In genomic region chr6:152983637-152984386, GRCh38 we compare ENCODE assay signal across 8 cellular contexts.
DNase-seq lines count a peak whose midpoint lies in the region; ATAC-seq and TF ChIP-seq lines count a peak whose summit lies in the region.

No MANE protein-coding gene starts in this region.

- no peaks in the 10 kb centered on the region for H3K27me3 ChIP-seq in effector memory CD4-positive, alpha-beta T cell (replicated peaks; ENCODE audit: control insufficient read depth, insufficient read depth, low read length, poor library complexity, severe bottlenecking)

- H3K4me3 Mint-ChIP-seq in memory B cell: peak overlapping the region; percentile 91

- no peaks in the 10 kb centered on the region for H3K9me3 Mint-ChIP-seq in memory B cell

- H3K36me3 ChIP-seq in effector memory CD4-positive, alpha-beta T cell (ENCODE audit: control insufficient read depth, insufficient read depth, low read length): no peaks in the 10 kb centered on the region

- peaks cover 16% of the 10 kb centered on the region for H3K4me1 ChIP-seq in effector memory CD4-positive, alpha-beta T cell (ENCODE audit: control insufficient read depth, insufficient read depth, low read length, poor library complexity, severe bottlenecking)

- POLR2A ChIA-PET in AG04449 (lab: Yijun Ruan, JAX): interaction anchor here (1.2 to 1.7 kb wide), 2 partner anchors 16 to 18 kb away, joined by 3 to 10 read pairs; partner anchors contain the start of gene MTRF1L

- H3K27ac Mint-ChIP-seq in memory B cell: peak overlapping the region; percentile 91

- TF ChIP-seq CTCF in AG04449 (IDR thresholded peaks at IDR 0.05; ENCODE audit: insufficient read depth, low read length, missing control alignments): no peak

- CTCF ChIA-PET in AG04449 (lab: Yijun Ruan, JAX): interaction anchor here (0.7 to 1.5 kb wide), 4 partner anchors 11 to 42 kb away, joined by 3 to 4 read pairs (median 4); no protein-coding TSS in a partner anchor

- DNase-seq in AG04449 (ENCODE audit: low read depth, low spot score) (peak; percentile 12), NCI-H82 treated with DMSO at 0.1 percent for 48 hours (lab: John Stamatoyannopoulos, UW; ENCODE audit: unreplicated experiment) (peak; percentile 93), memory B cell (ENCODE audit: low spot score in 2 of 2) (peak in 1 of 2 donors; percentile 20)
- peak; percentile 87 to 91 for DNase-seq in activated CD8-positive, alpha-beta memory T cell treated with anti-CD3 and anti-CD28 coated beads for 4 hours (ENCODE audit: low read depth in 2 of 2)
- peak; percentile 63 to 92 (median 90) for DNase-seq in effector memory CD4-positive, alpha-beta T cell
- DNase-seq in stimulated activated CD8-positive, alpha-beta memory T cell treated with anti-CD3 and anti-CD28 coated beads, Interleukin-12 subunit alpha, Interleukin-12 subunit beta, amount 100 ng/mL, for 1 hour (ENCODE audit: low read depth): peak; percentile 90

- ATAC-seq in GM18868 (IDR thresholded peaks at IDR 0.05; ENCODE audit: unreplicated experiment) (peak; percentile 28), HG03159 (IDR thresholded peaks at IDR 0.05; ENCODE audit: unreplicated experiment) (peak; percentile 23), memory B cell (ENCODE audit: low read depth) (no peak)

- no peaks in the 10 kb centered on the region for H3K27me3 Mint-ChIP-seq in memory B cell

- no peaks in the 10 kb centered on the region for H3K9me3 ChIP-seq in effector memory CD4-positive, alpha-beta T cell (ENCODE audit: control insufficient read depth, low read length)

- H3K4me1 Mint-ChIP-seq in memory B cell: peaks cover 19% of the 10 kb centered on the region

- H3K27ac ChIP-seq in effector memory CD4-positive, alpha-beta T cell (ENCODE audit: insufficient read depth, low read length, poor library complexity, severe bottlenecking): peak overlapping the region; percentile 90

- peak overlapping the region; percentile 92 for H3K4me3 ChIP-seq in AG04449 (ENCODE audit: low read depth, low read length)
- H3K4me3 ChIP-seq in effector memory CD4-positive, alpha-beta T cell (ENCODE audit: insufficient read depth, low read depth, low read length, poor library complexity, severe bottlenecking): peak overlapping the region; percentile 92

- peaks cover 7% of the 10 kb centered on the region for H3K36me3 Mint-ChIP-seq in memory B cell
